In the genomic region with DNA sequence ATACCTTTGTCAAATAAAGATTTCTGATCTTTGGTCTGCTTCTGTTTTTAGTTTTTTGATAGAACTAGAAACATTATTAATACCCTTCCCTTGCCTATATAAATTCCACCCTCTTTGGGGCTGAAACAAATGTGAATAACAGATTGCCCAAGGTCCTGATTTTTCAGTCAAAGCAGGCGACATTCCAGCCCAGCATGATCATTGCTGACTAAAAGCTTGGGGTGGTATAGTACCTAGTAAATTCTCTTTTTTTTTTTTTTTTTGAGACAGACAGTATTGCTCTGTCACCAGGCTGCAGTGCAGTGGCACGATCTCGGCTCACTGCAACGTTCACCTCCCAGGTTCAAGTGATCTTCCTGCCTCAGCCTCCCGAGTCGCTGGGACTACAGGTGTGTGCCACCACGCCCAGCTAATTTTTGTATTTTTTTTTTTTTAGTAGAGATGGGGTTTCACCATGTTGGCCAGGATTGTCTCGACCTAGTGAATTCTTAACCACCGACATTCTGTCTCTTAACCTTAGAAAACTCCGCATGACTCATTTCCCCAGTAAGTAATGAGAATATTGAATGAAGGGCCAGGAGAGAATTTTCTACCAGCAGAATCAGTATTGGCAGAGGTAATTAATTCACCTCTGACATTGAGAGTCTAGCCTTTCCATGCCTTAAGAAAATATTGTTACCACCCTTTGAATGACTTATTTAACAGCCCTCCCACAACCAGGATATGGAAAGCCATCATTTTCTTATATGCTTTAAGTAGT, we compare ENCODE assay signal across 1 cellular context.
TF ChIP-seq lines count a peak whose summit lies in the region.

No MANE protein-coding gene starts in this region.

TF ChIP-seq in HepG2, 621 proteins besides CTCF, POLR2A, EP300 and RAD21 (continued from another document):
- TF ChIP-seq HBP1 (CRISPR knock-in tag; IDR thresholded peaks at IDR 0.05; ENCODE audit: low read depth) (no peak), ZNF589 (CRISPR knock-in tag; conservative IDR thresholded peaks at IDR 0.05) (no peak), SNRNP70 (IDR thresholded peaks at IDR 0.05; ENCODE audit: low read depth, low read length) (no peak), PHF5A (CRISPR knock-in tag; IDR thresholded peaks at IDR 0.05; ENCODE audit: low read depth, unreplicated experiment) (no peak), SOX6 (IDR thresholded peaks at IDR 0.05) (no peak), SOX6 (CRISPR knock-in tag; IDR thresholded peaks at IDR 0.05) (no peak), ZNF737 (CRISPR knock-in tag; IDR thresholded peaks at IDR 0.05; ENCODE audit: borderline replicate concordance) (no peak), NR2F2 (IDR thresholded peaks at IDR 0.05; ENCODE audit: borderline replicate concordance, low read depth) (no peak), HMGA1 (CRISPR knock-in tag; conservative IDR thresholded peaks at IDR 0.05) (no peak), ZMAT5 (CRISPR knock-in tag; IDR thresholded peaks at IDR 0.05; ENCODE audit: borderline replicate concordance, low read depth) (no peak), PLSCR1 (CRISPR knock-in tag; IDR thresholded peaks at IDR 0.05; ENCODE audit: borderline replicate concordance) (no peak), ARID2 (CRISPR knock-in tag; IDR thresholded peaks at IDR 0.05; ENCODE audit: borderline replicate concordance) (no peak), ZBTB3 (CRISPR knock-in tag; IDR thresholded peaks at IDR 0.05; ENCODE audit: borderline replicate concordance, low read depth) (no peak), SYNCRIP (IDR thresholded peaks at IDR 0.05; ENCODE audit: insufficient read depth, low read depth, low read length) (no peak), CBX1 (IDR thresholded peaks at IDR 0.05; ENCODE audit: low read depth) (no peak), BCL3 (CRISPR knock-in tag; IDR thresholded peaks at IDR 0.05) (no peak)
- TF ChIP-seq, protein P1, sequence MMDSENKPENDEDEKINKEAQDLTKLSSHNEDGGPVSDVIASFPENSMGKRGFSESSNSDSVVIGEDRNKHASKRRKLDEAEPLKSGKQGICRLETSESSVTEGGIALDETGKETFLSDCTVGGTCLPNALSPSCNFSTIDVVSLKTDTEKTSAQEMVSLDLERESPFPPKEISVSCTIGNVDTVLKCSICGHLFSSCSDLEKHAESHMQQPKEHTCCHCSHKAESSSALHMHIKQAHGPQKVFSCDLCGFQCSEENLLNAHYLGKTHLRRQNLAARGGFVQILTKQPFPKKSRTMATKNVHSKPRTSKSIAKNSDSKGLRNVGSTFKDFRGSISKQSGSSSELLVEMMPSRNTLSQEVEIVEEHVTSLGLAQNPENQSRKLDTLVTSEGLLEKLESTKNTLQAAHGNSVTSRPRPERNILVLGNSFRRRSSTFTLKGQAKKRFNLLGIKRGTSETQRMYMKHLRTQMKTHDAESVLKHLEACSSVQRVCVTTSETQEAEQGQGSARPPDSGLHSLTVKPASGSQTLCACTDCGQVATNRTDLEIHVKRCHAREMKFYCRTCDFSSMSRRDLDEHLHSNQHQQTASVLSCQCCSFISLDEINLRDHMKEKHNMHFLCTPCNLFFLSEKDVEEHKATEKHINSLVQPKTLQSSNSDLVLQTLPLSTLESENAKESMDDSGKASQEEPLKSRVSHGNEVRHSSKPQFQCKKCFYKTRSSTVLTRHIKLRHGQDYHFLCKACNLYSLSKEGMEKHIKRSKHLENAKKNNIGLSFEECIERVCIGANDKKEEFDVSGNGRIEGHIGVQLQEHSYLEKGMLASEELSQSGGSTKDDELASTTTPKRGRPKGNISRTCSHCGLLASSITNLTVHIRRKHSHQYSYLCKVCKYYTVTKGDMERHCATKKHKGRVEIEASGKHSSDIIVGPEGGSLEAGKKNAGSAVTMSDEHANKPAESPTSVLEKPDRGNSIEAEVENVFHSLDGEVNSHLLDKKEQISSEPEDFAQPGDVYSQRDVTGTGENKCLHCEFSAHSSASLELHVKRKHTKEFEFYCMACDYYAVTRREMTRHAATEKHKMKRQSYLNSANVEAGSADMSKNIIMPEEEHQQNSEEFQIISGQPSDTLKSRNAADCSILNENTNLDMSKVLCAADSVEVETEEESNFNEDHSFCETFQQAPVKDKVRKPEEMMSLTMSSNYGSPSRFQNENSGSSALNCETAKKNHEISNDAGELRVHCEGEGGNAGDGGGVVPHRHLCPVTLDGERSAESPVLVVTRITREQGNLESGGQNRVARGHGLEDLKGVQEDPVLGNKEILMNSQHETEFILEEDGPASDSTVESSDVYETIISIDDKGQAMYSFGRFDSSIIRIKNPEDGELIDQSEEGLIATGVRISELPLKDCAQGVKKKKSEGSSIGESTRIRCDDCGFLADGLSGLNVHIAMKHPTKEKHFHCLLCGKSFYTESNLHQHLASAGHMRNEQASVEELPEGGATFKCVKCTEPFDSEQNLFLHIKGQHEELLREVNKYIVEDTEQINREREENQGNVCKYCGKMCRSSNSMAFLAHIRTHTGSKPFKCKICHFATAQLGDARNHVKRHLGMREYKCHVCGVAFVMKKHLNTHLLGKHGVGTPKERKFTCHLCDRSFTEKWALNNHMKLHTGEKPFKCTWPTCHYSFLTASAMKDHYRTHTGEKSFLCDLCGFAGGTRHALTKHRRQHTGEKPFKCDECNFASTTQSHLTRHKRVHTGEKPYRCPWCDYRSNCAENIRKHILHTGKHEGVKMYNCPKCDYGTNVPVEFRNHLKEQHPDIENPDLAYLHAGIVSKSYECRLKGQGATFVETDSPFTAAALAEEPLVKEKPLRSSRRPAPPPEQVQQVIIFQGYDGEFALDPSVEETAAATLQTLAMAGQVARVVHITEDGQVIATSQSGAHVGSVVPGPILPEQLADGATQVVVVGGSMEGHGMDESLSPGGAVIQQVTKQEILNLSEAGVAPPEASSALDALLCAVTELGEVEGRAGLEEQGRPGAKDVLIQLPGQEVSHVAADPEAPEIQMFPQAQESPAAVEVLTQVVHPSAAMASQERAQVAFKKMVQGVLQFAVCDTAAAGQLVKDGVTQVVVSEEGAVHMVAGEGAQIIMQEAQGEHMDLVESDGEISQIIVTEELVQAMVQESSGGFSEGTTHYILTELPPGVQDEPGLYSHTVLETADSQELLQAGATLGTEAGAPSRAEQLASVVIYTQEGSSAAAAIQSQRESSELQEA (CRISPR knock-in tag; IDR thresholded peaks at IDR 0.05; ENCODE audit: not compliant biosample characterization), result no peak
- TF ChIP-seq, protein P2, sequence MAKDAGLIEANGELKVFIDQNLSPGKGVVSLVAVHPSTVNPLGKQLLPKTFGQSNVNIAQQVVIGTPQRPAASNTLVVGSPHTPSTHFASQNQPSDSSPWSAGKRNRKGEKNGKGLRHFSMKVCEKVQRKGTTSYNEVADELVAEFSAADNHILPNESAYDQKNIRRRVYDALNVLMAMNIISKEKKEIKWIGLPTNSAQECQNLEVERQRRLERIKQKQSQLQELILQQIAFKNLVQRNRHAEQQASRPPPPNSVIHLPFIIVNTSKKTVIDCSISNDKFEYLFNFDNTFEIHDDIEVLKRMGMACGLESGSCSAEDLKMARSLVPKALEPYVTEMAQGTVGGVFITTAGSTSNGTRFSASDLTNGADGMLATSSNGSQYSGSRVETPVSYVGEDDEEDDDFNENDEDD (CRISPR knock-in tag; IDR thresholded peaks at IDR 0.05; ENCODE audit: borderline replicate concordance), result no peak
